Comparison of ENCODE assay signal across 12 cellular contexts in genomic region chr22:46657655-46657953, GRCh38. TPM values are rescaled to one million over a fixed set of nuclear protein-coding genes. Genes with fewer than 3 reads are reported as not detected.
DNase-seq lines count a peak whose midpoint lies in the region; ATAC-seq and TF ChIP-seq lines count a peak whose summit lies in the region.
"Had no signal": no experiment of that assay in that cellular context is flagged by ENCODE, and none has a peak within 500 bp of the region (broad histone marks: within the 10 kb centered on the region; RNA-seq: fewer than 3 reads in every experiment).

No MANE protein-coding gene starts in this region.

- peak overlapping the region; percentile 77 for H3K27ac ChIP-seq in RWPE1
- H3K27ac ChIP-seq: 22Rv1 had no signal

- H3K4me3 Mint-ChIP-seq in activated CD4-positive, alpha-beta T cell treated with anti-CD3 and anti-CD28 coated beads for 36 hours, result no peak overlapping the region
- no peak overlapping the region for H3K4me3 Mint-ChIP-seq in central memory CD8-positive, alpha-beta T cell
- H3K4me3 Mint-ChIP-seq in stimulated activated naive B cell treated with anti-CD40 and anti-IgM and Interleukin-4, amounts not matched to agents 10 μg/mL and 1 μg/mL and 100 μg/mL, for 72 hours, result no peak overlapping the region
- H3K4me3 Mint-ChIP-seq: CD4-positive, CD25-positive, alpha-beta regulatory T cell had no signal

- intact Hi-C loops in activated CD4-positive, alpha-beta T cell treated with anti-CD3 and anti-CD28 coated beads for 36 hours (cut with DNase I, micrococcal nuclease), result no loop called here

- peak overlapping the region; percentile 61 for H3K27ac Mint-ChIP-seq in activated CD4-positive, alpha-beta T cell treated with anti-CD3 and anti-CD28 coated beads for 36 hours
- H3K27ac Mint-ChIP-seq in central memory CD8-positive, alpha-beta T cell (ENCODE audit: low read depth), result peak overlapping the region; percentile 83
- peak overlapping the region; percentile 80 for H3K27ac Mint-ChIP-seq in stimulated activated naive B cell treated with anti-CD40 and anti-IgM and Interleukin-4, amounts not matched to agents 10 μg/mL and 1 μg/mL and 100 μg/mL, for 72 hours

- DNase-seq in activated CD4-positive, alpha-beta T cell treated with anti-CD3 and anti-CD28 coated beads for 36 hours, result no peak
- DNase-seq in activated CD4-positive, alpha-beta T cell treated with anti-CD3 and anti-CD28 coated beads for 4 hours, result no peak
- DNase-seq in RWPE1 (ENCODE audit: low spot score), result no peak
- DNase-seq in central memory CD8-positive, alpha-beta T cell (ENCODE audit: low spot score in 2 of 2), result no peak
- DNase-seq in stimulated activated naive B cell treated with anti-CD40 and anti-IgM and Interleukin-4, amounts not matched to agents 10 μg/mL and 1 μg/mL and 100 μg/mL, for 72 hours, result no peak
- DNase-seq in NCI-H1092 (lab: John Stamatoyannopoulos, UW), result no peak
- DNase-seq: CD4-positive, CD25-positive, alpha-beta regulatory T cell; DMS53; GF-D8 had no signal

- no peak for ATAC-seq in activated CD4-positive, alpha-beta T cell treated with anti-CD3 and anti-CD28 coated beads for 36 hours
- ATAC-seq in central memory CD8-positive, alpha-beta T cell (replicated peaks; ENCODE audit: extremely low read depth, poor library complexity, severe bottlenecking), result no peak
- no peak for ATAC-seq in stimulated activated naive B cell treated with anti-CD40 and anti-IgM and Interleukin-4, amounts not matched to agents 10 μg/mL and 1 μg/mL and 100 μg/mL, for 72 hours (replicated peaks)
- ATAC-seq in HG02938 (IDR thresholded peaks at IDR 0.05; ENCODE audit: unreplicated experiment), result no peak
- ATAC-seq: HepG2 had no signal

- peaks cover 39% of the 10 kb centered on the region for H3K4me1 Mint-ChIP-seq in activated CD4-positive, alpha-beta T cell treated with anti-CD3 and anti-CD28 coated beads for 36 hours
- H3K4me1 Mint-ChIP-seq in central memory CD8-positive, alpha-beta T cell, result peaks cover 21% of the 10 kb centered on the region
- peaks cover 37 to 54% of the 10 kb centered on the region in 2 donors for H3K4me1 Mint-ChIP-seq in stimulated activated naive B cell treated with anti-CD40 and anti-IgM and Interleukin-4, amounts not matched to agents 10 μg/mL and 1 μg/mL and 100 μg/mL, for 72 hours

- POLR2A ChIA-PET in activated CD4-positive, alpha-beta T cell treated with anti-CD3 and anti-CD28 coated beads for 36 hours (lab: Charles Lee), result no interaction called here
- POLR2A ChIA-PET in RWPE1 (lab: Yijun Ruan, JAX; ENCODE audit: low non-redundant PET), result no interaction called here

- CTCF ChIA-PET in activated CD4-positive, alpha-beta T cell treated with anti-CD3 and anti-CD28 coated beads for 36 hours (lab: Charles Lee), result no interaction called here
- CTCF ChIA-PET in RWPE1 (lab: Yijun Ruan, JAX), result interaction anchor here (1.3 kb wide), 1 partner anchor 94 kb away, joined by 4 read pairs; no protein-coding TSS in a partner anchor

- TF ChIP-seq CTCF in RWPE1 (conservative IDR thresholded peaks at IDR 0.05; ENCODE audit: low read depth), result no peak

- no peaks in the 10 kb centered on the region for H3K9me3 Mint-ChIP-seq in activated CD4-positive, alpha-beta T cell treated with anti-CD3 and anti-CD28 coated beads for 36 hours (ENCODE audit: low read depth)
- no peaks in the 10 kb centered on the region for H3K9me3 Mint-ChIP-seq in central memory CD8-positive, alpha-beta T cell
- H3K9me3 Mint-ChIP-seq in stimulated activated naive B cell treated with anti-CD40 and anti-IgM and Interleukin-4, amounts not matched to agents 10 μg/mL and 1 μg/mL and 100 μg/mL, for 72 hours, result no peaks in the 10 kb centered on the region
- H3K9me3 Mint-ChIP-seq: CD4-positive, CD25-positive, alpha-beta regulatory T cell had no signal

- no peaks in the 10 kb centered on the region for H3K36me3 Mint-ChIP-seq in activated CD4-positive, alpha-beta T cell treated with anti-CD3 and anti-CD28 coated beads for 36 hours (ENCODE audit: low read depth)
- H3K36me3 Mint-ChIP-seq in central memory CD8-positive, alpha-beta T cell (ENCODE audit: insufficient read depth), result peaks cover 4% of the 10 kb centered on the region
- peaks cover 22 to 56% of the 10 kb centered on the region in 2 donors for H3K36me3 Mint-ChIP-seq in stimulated activated naive B cell treated with anti-CD40 and anti-IgM and Interleukin-4, amounts not matched to agents 10 μg/mL and 1 μg/mL and 100 μg/mL, for 72 hours
- H3K36me3 Mint-ChIP-seq: CD4-positive, CD25-positive, alpha-beta regulatory T cell had no signal

- no peaks in the 10 kb centered on the region for H3K27me3 Mint-ChIP-seq in activated CD4-positive, alpha-beta T cell treated with anti-CD3 and anti-CD28 coated beads for 36 hours
- no peaks in the 10 kb centered on the region for H3K27me3 Mint-ChIP-seq in central memory CD8-positive, alpha-beta T cell
- no peaks in the 10 kb centered on the region for H3K27me3 Mint-ChIP-seq in stimulated activated naive B cell treated with anti-CD40 and anti-IgM and Interleukin-4, amounts not matched to agents 10 μg/mL and 1 μg/mL and 100 μg/mL, for 72 hours
- H3K27me3 Mint-ChIP-seq: CD4-positive, CD25-positive, alpha-beta regulatory T cell had no signal

RNA-seq across cellular contexts. Expression of gene GRAMD4, which starts 37.4 kb away (rescaled TPM):
- total RNA-seq in activated CD4-positive, alpha-beta T cell treated with anti-CD3 and anti-CD28 coated beads for 36 hours, result 10 to 100 TPM; 25.7 to 40.7 TPM
